ENCODE assay signal across 8 cellular contexts in genomic region chr19:48418317-48419064, GRCh38. TPM values are rescaled to one million over a fixed set of nuclear protein-coding genes. Genes with fewer than 3 reads are reported as not detected.
A peak's percentile ranks its signal among the peaks of the same experiment; 100 is the strongest.
DNase-seq lines count a peak whose midpoint lies in the region; ATAC-seq and TF ChIP-seq lines count a peak whose summit lies in the region.

No MANE protein-coding gene starts in this region.

- WGBS in endodermal cell (ENCODE audit: insufficient coverage in 1 of 2, insufficient read length in 1 of 2), 2 experiments: 93% methylated on average over 6 of the region's 6 CpGs; no CpG with 5 or more reads in 1 of the 2 experiments

- peak overlapping the region; percentile 86 for H3K27ac Mint-ChIP-seq in endodermal cell

- intact Hi-C loops in gastrocnemius medialis (cut with DNase I; ENCODE audit: low total_unique reads): no loop called here

- no peaks in the 10 kb centered on the region for H3K36me3 Mint-ChIP-seq in endodermal cell (ENCODE audit: low read depth)

- DNase-seq in AG04450 (ENCODE audit: low read depth, low spot score) (no peak), SK-MEL-5 (ENCODE audit: low read depth, low spot score) (peak; percentile 50), endodermal cell (peak; percentile 58), caudate nucleus (lab: John Stamatoyannopoulos, UW) (no peak), gastrocnemius medialis (no peak), occipital lobe (lab: John Stamatoyannopoulos, UW) (no peak)

- H3K27me3 ChIP-seq in AG04450 (ENCODE audit: control insufficient read depth, insufficient read depth, low read length) (no peaks in the 10 kb centered on the region), endodermal cell (ENCODE audit: control insufficient read depth, insufficient read depth, low read length, poor library complexity, severe bottlenecking) (no peaks in the 10 kb centered on the region), gastrocnemius medialis (peaks cover 32 to 37% (median 33%) of the 10 kb centered on the region in 3 donors)

- H3K4me1 ChIP-seq in endodermal cell (ENCODE audit: control insufficient read depth, insufficient read depth, low read length) (no peaks in the 10 kb centered on the region), gastrocnemius medialis (peaks cover 0 to 7% of the 10 kb centered on the region in 2 donors)

- H3K4me3 Mint-ChIP-seq in endodermal cell: no peak overlapping the region

- H3K27me3 Mint-ChIP-seq in endodermal cell (ENCODE audit: insufficient read depth): no peaks in the 10 kb centered on the region

- no peak for ATAC-seq in gastrocnemius medialis
- no peak for ATAC-seq in HG03354 (IDR thresholded peaks at IDR 0.05; ENCODE audit: poor library complexity, severe bottlenecking, unreplicated experiment)

- CTCF ChIA-PET in AG04450 (lab: Charles Lee): interaction anchor here (0.6 to 1.1 kb wide), 2 partner anchors 26 to 75 kb away, joined by 3 read pairs; no protein-coding TSS in a partner anchor

- H3K4me3 ChIP-seq in AG04450 (ENCODE audit: low read depth, low read length): no peak overlapping the region
- H3K4me3 ChIP-seq in GM12875 (ENCODE audit: low read depth, low read length): peak overlapping the region; percentile 18
- H3K4me3 ChIP-seq in endodermal cell (ENCODE audit: low read length): no peak overlapping the region
- H3K4me3 ChIP-seq in gastrocnemius medialis: no peak overlapping the region

- no peaks in the 10 kb centered on the region; the same call in 1 of the 2 replicates for H3K9me3 ChIP-seq in AG04450 (ENCODE audit: control insufficient read depth, insufficient read depth, low read length)
- no peaks in the 10 kb centered on the region for H3K9me3 ChIP-seq in endodermal cell (ENCODE audit: control insufficient read depth, low read length)
- H3K9me3 ChIP-seq in gastrocnemius medialis: no peaks in the 10 kb centered on the region

- peak; percentile 15; the same call in 1 of the 2 replicates for TF ChIP-seq CTCF in AG04450 (IDR thresholded peaks at IDR 0.05; ENCODE audit: low read depth, low read length)
- no peak for TF ChIP-seq CTCF in GM12875 (IDR thresholded peaks at IDR 0.05; ENCODE audit: borderline replicate concordance, insufficient read depth, low read depth, low read length)
- peak; percentile 39 for TF ChIP-seq CTCF in endodermal cell (conservative IDR thresholded peaks at IDR 0.05)
- TF ChIP-seq CTCF in gastrocnemius medialis (IDR thresholded peaks at IDR 0.05 in 4 of 5, conservative IDR thresholded peaks at IDR 0.05 in 1 of 5): no peak

- H3K4me1 Mint-ChIP-seq in endodermal cell: peaks cover 15% of the 10 kb centered on the region

- H3K9ac ChIP-seq in endodermal cell (ENCODE audit: extremely low read depth, low read length, poor library complexity, severe bottlenecking): no peak overlapping the region

- no peaks in the 10 kb centered on the region for H3K9me3 Mint-ChIP-seq in endodermal cell

- no peaks in the 10 kb centered on the region for H3K36me3 ChIP-seq in endodermal cell (ENCODE audit: control insufficient read depth, insufficient read depth, low read length)
- no peaks in the 10 kb centered on the region for H3K36me3 ChIP-seq in gastrocnemius medialis

- no peak overlapping the region for H3K27ac ChIP-seq in AG04450 (ENCODE audit: low read depth, low read length)
- no peak overlapping the region for H3K27ac ChIP-seq in endodermal cell (ENCODE audit: low read depth, low read length)
- H3K27ac ChIP-seq in caudate nucleus (ENCODE audit: low read depth, low read length): no peak overlapping the region
- no peak overlapping the region for H3K27ac ChIP-seq in gastrocnemius medialis

- TF ChIP-seq POLR2A in gastrocnemius medialis (IDR thresholded peaks at IDR 0.05): no peak

- POLR2A ChIA-PET in AG04450 (lab: Yijun Ruan, JAX): no interaction called here

- in situ Hi-C loops in SK-MEL-5 (cut with HindIII; ENCODE audit: low pct_unique_long_range_greater_than_20kb, low sequenced_read_pairs) (no loop called here), gastrocnemius medialis (cut with MboI; ENCODE audit: low sequenced_read_pairs in 4 of 4) (no loop called here)

RNA-seq across cellular contexts. Expression of gene GRIN2D, which starts 25.0 kb away (rescaled TPM):
- polyA plus RNA-seq in AG04450 (2011; rRNA removed): 0.07 and 0.10 TPM in 2 replicates
- polyA minus RNA-seq in AG04450 (2011; rRNA and poly(A)+ RNA removed): 0.22 and 0.37 TPM in 2 replicates
- 0.08 TPM in 1 of 2 replicates, not detected in the other for total RNA-seq in SK-MEL-5 (2014; rRNA removed; shearing (Covaris generic))
- polyA plus RNA-seq in SK-MEL-5 (2015; cell fraction: cytosol; rRNA removed): 0.15 and 0.18 TPM in 2 replicates
- 0.20 TPM in 1 of 2 replicates, not detected in the other for polyA plus RNA-seq in SK-MEL-5 (2015; cell fraction: nucleus; rRNA removed)
- total RNA-seq in endodermal cell: 1 to 10 TPM in 1 of 2 donors, under 1 TPM in 1; 0.77 to 1.2 TPM
- 10.1 TPM for polyA plus RNA-seq in endodermal cell (2013, experiment 1 of 2)
- 9.3 TPM for polyA plus RNA-seq in endodermal cell (2013, experiment 2 of 2)
- total RNA-seq in gastrocnemius medialis: under 1 TPM in 3 of 4 donors, not detected in 1; 0.07 to 0.27 (median 0.09) TPM
- total RNA-seq in occipital lobe: 2.5 TPM

RNA-seq across cellular contexts. Expression of gene KDELR1, which starts 27.1 kb away (rescaled TPM):
- polyA plus RNA-seq in AG04450 (2011; rRNA removed): 168 and 187 TPM in 2 replicates
- 155 and 179 TPM in 2 replicates for polyA minus RNA-seq in AG04450 (2011; rRNA and poly(A)+ RNA removed)
- total RNA-seq in SK-MEL-5 (2014; rRNA removed; shearing (Covaris generic)): 82.2 and 97.9 TPM in 2 replicates
- polyA plus RNA-seq in SK-MEL-5 (2015; cell fraction: cytosol; rRNA removed): 254 and 271 TPM in 2 replicates
- polyA plus RNA-seq in SK-MEL-5 (2015; cell fraction: nucleus; rRNA removed): 61.3 and 78.6 TPM in 2 replicates
- 100 to 1,000 TPM; 227 to 285 TPM for total RNA-seq in endodermal cell
- 254 TPM for polyA plus RNA-seq in endodermal cell (2013, experiment 1 of 2)
- polyA plus RNA-seq in endodermal cell (2013, experiment 2 of 2): 229 TPM
- total RNA-seq in gastrocnemius medialis: 10 to 100 TPM; 44.9 to 64.7 (median 54.0) TPM
- total RNA-seq in occipital lobe: 21.8 TPM

RNA-seq across cellular contexts. Expression of gene GRWD1, which starts 27.3 kb away (rescaled TPM):
- 15.2 and 16.0 TPM in 2 replicates for polyA plus RNA-seq in AG04450 (2011; rRNA removed)
- polyA minus RNA-seq in AG04450 (2011; rRNA and poly(A)+ RNA removed): 11.6 TPM in 2 replicates
- 43.7 and 44.4 TPM in 2 replicates for total RNA-seq in SK-MEL-5 (2014; rRNA removed; shearing (Covaris generic))
- polyA plus RNA-seq in SK-MEL-5 (2015; cell fraction: cytosol; rRNA removed): 58.5 and 60.0 TPM in 2 replicates
- polyA plus RNA-seq in SK-MEL-5 (2015; cell fraction: nucleus; rRNA removed): 10.4 and 14.9 TPM in 2 replicates
- total RNA-seq in endodermal cell (10 to 100 TPM; 36.6 to 39.2 TPM), gastrocnemius medialis (10 to 100 TPM; 27.8 to 36.0 (median 31.2) TPM), occipital lobe (9.7 TPM)
- polyA plus RNA-seq in endodermal cell (2013, experiment 1 of 2): 15.0 TPM
- polyA plus RNA-seq in endodermal cell (2013, experiment 2 of 2): 15.6 TPM

RNA-seq across cellular contexts. Expression of gene KCNJ14, which starts 36.9 kb away (rescaled TPM):
- 0.20 and 0.25 TPM in 2 replicates for polyA plus RNA-seq in AG04450 (2011; rRNA removed)
- polyA minus RNA-seq in AG04450 (2011; rRNA and poly(A)+ RNA removed): 0.35 and 0.41 TPM in 2 replicates
- 0.58 and 0.64 TPM in 2 replicates for total RNA-seq in SK-MEL-5 (2014; rRNA removed; shearing (Covaris generic))
- polyA plus RNA-seq in SK-MEL-5 (2015; cell fraction: cytosol; rRNA removed): 1.2 and 1.3 TPM in 2 replicates
- polyA plus RNA-seq in SK-MEL-5 (2015; cell fraction: nucleus; rRNA removed): 3.0 and 4.2 TPM in 2 replicates
- total RNA-seq in endodermal cell (1 to 10 TPM in 1 of 2 donors, under 1 TPM in 1; 0.73 to 1.1 TPM), gastrocnemius medialis (1 to 10 TPM in 2 of 4 donors, under 1 TPM in 2; 0.19 to 1.9 (median 0.92) TPM), occipital lobe (0.47 TPM)
- 0.43 TPM for polyA plus RNA-seq in endodermal cell (2013, experiment 1 of 2)
- polyA plus RNA-seq in endodermal cell (2013, experiment 2 of 2): 0.62 TPM

RNA-seq across cellular contexts. Expression of gene CYTH2, which starts 50.7 kb away (rescaled TPM):
- 29.3 and 35.6 TPM in 2 replicates for polyA plus RNA-seq in AG04450 (2011; rRNA removed)
- 38.7 and 57.2 TPM in 2 replicates for polyA minus RNA-seq in AG04450 (2011; rRNA and poly(A)+ RNA removed)
- total RNA-seq in SK-MEL-5 (2014; rRNA removed; shearing (Covaris generic)): 39.5 and 41.0 TPM in 2 replicates
- 47.9 and 56.4 TPM in 2 replicates for polyA plus RNA-seq in SK-MEL-5 (2015; cell fraction: cytosol; rRNA removed)
- 46.7 and 66.7 TPM in 2 replicates for polyA plus RNA-seq in SK-MEL-5 (2015; cell fraction: nucleus; rRNA removed)
- total RNA-seq in endodermal cell (100 to 1,000 TPM; 106 to 133 TPM), gastrocnemius medialis (10 to 100 TPM; 24.3 to 35.2 (median 26.9) TPM), occipital lobe (71.0 TPM)
- polyA plus RNA-seq in endodermal cell (2013, experiment 1 of 2): 133 TPM
- 112 TPM for polyA plus RNA-seq in endodermal cell (2013, experiment 2 of 2)

Comparison
In these comparisons a context has a peak if more than half of its experiments do, and no peak if none do; other contexts are left out.
1. DNase-seq: peak in SK-MEL-5 (single experiment) and endodermal cell (single experiment); none in AG04450 (single experiment), caudate nucleus (0 of 61), gastrocnemius medialis (0 of 2) and occipital lobe (single experiment).
2. CTCF ChIP-seq: peak in AG04450 (single experiment) and endodermal cell (single experiment); none in GM12875 (single experiment) and gastrocnemius medialis (0 of 5).